8 cellular contexts compared by ENCODE assay signal in the genomic region with DNA sequence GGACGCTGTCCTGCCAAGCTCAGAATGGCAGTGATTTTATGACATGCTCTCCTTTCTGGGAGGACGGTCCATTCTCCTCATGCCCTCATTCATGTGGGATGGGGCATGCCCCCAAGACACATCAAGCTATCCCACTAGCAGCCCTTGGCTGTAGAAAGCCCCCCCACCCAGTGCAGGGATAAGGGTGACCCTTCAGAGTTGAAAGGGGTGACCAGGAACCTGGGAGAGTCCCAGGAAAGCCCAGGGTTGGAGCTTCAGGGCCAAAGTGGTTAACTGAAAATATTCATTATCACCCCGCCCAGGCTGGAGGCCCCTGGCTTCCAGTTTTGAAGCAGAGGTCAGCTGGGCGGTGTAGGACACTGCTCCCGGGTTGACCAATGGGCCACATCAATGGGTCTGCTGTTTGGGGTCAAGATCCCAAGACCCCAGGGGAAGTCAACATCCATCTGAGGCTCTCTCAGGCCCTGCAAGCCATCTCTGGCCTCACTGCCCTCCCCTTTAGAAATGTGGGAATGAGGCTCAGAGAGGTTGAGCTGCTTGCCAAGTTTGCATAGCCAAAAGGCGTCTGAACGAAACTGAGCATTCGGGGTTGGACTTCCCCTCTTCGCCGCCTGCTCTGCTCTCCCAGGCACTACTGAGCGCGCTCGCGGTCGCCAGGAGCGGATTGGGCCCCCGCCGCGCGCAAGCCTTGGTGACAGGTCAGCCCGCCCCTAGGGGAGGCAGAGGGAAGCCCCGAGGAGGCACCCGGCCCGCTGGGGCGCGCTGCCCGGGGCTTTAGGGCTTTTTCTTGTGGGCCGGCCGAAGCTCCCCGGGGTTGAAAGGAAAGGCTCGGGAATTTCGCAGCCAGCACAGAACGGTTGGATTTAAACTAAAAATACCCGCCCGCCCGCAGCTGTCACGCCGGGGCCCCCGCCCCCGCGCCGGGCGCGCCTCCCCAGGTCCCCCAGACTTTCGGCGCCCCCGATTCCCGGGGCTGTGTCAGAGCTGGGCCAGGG. TPM values are rescaled to one million over a fixed set of nuclear protein-coding genes. Genes with fewer than 3 reads are reported as not detected.
DNase-seq lines count a peak whose midpoint lies in the region; ATAC-seq and TF ChIP-seq lines count a peak whose summit lies in the region.

No MANE protein-coding gene starts in this region.

- peak overlapping the region; percentile 10 for H2AFZ ChIP-seq in trophoblast cell (ENCODE audit: insufficient read depth, low read length, poor library complexity)

- peak; percentile 85 for ATAC-seq in CD4-positive, alpha-beta T cell (ENCODE audit: poor library complexity)
- ATAC-seq in GM19351 (IDR thresholded peaks at IDR 0.05; ENCODE audit: unreplicated experiment), result peak; percentile 75
- ATAC-seq in HG03469 (IDR thresholded peaks at IDR 0.05; ENCODE audit: unreplicated experiment), result peak; percentile 57

- no peak overlapping the region for H3K14ac ChIP-seq in trophoblast cell (ENCODE audit: low read length)

- no peak overlapping the region for H4K8ac ChIP-seq in trophoblast cell (ENCODE audit: low read depth, low read length)

- peaks cover 79% of the 10 kb centered on the region for H3K4me1 Mint-ChIP-seq in CD4-positive, alpha-beta T cell (ENCODE audit: low read depth)
- peaks cover 14% of the 10 kb centered on the region for H3K4me1 Mint-ChIP-seq in type B pancreatic cell (ENCODE audit: unreplicated experiment)

- H3K4ac ChIP-seq in trophoblast cell (ENCODE audit: low read depth, low read length), result no peak overlapping the region

- CTCF ChIA-PET in CD4-positive, alpha-beta T cell (lab: Charles Lee), result interaction anchor here (0.7 to 3.2 kb wide), 11 partner anchors 12 to 73 kb away, joined by 3 to 20 read pairs (median 5); no protein-coding TSS in a partner anchor

- H3K27me3 Mint-ChIP-seq in CD4-positive, alpha-beta T cell, result no peaks in the 10 kb centered on the region
- H3K27me3 Mint-ChIP-seq in type B pancreatic cell, result peaks cover 47% of the 10 kb centered on the region

- no peaks in the 10 kb centered on the region for H3K36me3 ChIP-seq in Peyer's patch
- no peaks in the 10 kb centered on the region for H3K36me3 ChIP-seq in trophoblast cell (ENCODE audit: control insufficient read depth in 1 of 2, insufficient read depth in 2 of 2, low read length in 2 of 2)

- H3K4me3 Mint-ChIP-seq in CD4-positive, alpha-beta T cell, result peak overlapping the region; percentile 87
- H3K4me3 Mint-ChIP-seq in type B pancreatic cell, result peak overlapping the region; percentile 82

- H2BK12ac ChIP-seq in trophoblast cell (ENCODE audit: low read length), result no peak overlapping the region

- H3K9me3 ChIP-seq in CD4-positive, alpha-beta T cell (ENCODE audit: control insufficient read depth, low read length), result no peaks in the 10 kb centered on the region
- H3K9me3 ChIP-seq in Peyer's patch, result no peaks in the 10 kb centered on the region
- no peaks in the 10 kb centered on the region for H3K9me3 ChIP-seq in trophoblast cell (ENCODE audit: insufficient read depth, low read depth, low read length)

- H3K79me2 ChIP-seq in trophoblast cell (ENCODE audit: control insufficient read depth, insufficient read depth, low read length, poor library complexity), result peaks cover 2% of the 10 kb centered on the region

- peak; percentile 64 for TF ChIP-seq CTCF in CD4-positive, alpha-beta T cell (IDR thresholded peaks at IDR 0.05)
- TF ChIP-seq CTCF in Peyer's patch (IDR thresholded peaks at IDR 0.05) (peak; percentile 43 to 60 (median 48)), type B pancreatic cell (conservative IDR thresholded peaks at IDR 0.05) (peak; percentile 63)

- H3K9me3 Mint-ChIP-seq in CD4-positive, alpha-beta T cell, result no peaks in the 10 kb centered on the region
- H3K9me3 Mint-ChIP-seq in type B pancreatic cell, result no peaks in the 10 kb centered on the region

- H3K27ac Mint-ChIP-seq in CD4-positive, alpha-beta T cell, result peak overlapping the region; percentile 84
- no peak overlapping the region for H3K27ac Mint-ChIP-seq in type B pancreatic cell

- H3K4me1 ChIP-seq in Peyer's patch, result peaks cover 14 to 57% (median 34%) of the 10 kb centered on the region in 4 donors
- H3K4me1 ChIP-seq in trophoblast cell (ENCODE audit: control insufficient read depth in 1 of 2, insufficient read depth in 2 of 2, low read length in 2 of 2), result peaks cover 18 to 19% of the 10 kb centered on the region in 2 experiments

- peaks cover 6% of the 10 kb centered on the region for H3K79me1 ChIP-seq in trophoblast cell (ENCODE audit: low read length)

- no peaks in the 10 kb centered on the region for H3K27me3 ChIP-seq in CD4-positive, alpha-beta T cell (ENCODE audit: control insufficient read depth, insufficient read depth, low read length)
- H3K27me3 ChIP-seq in Peyer's patch (no peaks in the 10 kb centered on the region), trophoblast cell (ENCODE audit: insufficient read depth, low read length) (no peaks in the 10 kb centered on the region)

- H4K91ac ChIP-seq in trophoblast cell (ENCODE audit: low read depth, low read length), result no peak overlapping the region

- H3K4me2 ChIP-seq in trophoblast cell (ENCODE audit: low read length), result peak overlapping the region; percentile 65

- no peak overlapping the region for H2BK120ac ChIP-seq in trophoblast cell (ENCODE audit: insufficient read depth, low read length, poor library complexity)

- WGBS in trophoblast cell (ENCODE audit: extremely low coverage, insufficient coverage, insufficient read length), result no CpG with 5 or more reads among the region's 48 CpGs

- POLR2A ChIA-PET in CD4-positive, alpha-beta T cell (lab: Charles Lee), result interaction anchor here (0.6 to 3.3 kb wide), 18 partner anchors 8 to 73 kb away, joined by 3 to 65 read pairs (median 4); a partner anchor contains a TSS

- H3K27ac ChIP-seq in CD4-positive, alpha-beta T cell (ENCODE audit: low read depth, low read length), result peak overlapping the region; percentile 64
- H3K27ac ChIP-seq in Peyer's patch, result peak overlapping the region; percentile 83 to 93 (median 84)
- H3K27ac ChIP-seq in trophoblast cell (ENCODE audit: low read depth, low read length), result no peak overlapping the region

- H3K9ac ChIP-seq in trophoblast cell (ENCODE audit: low read length), result no peak overlapping the region

- peak; percentile 64 to 84 (median 72) for DNase-seq in CD4-positive, alpha-beta T cell
- DNase-seq in Peyer's patch (peak; percentile 71 to 91 (median 90)), globus pallidus (ENCODE audit: low spot score) (peak; percentile 69), trophoblast cell (peak; percentile 72 to 78), type B pancreatic cell (ENCODE audit: extremely low spot score, unreplicated experiment) (no peak)
- DNase-seq in activated effector memory CD4-positive, alpha-beta T cell treated with Interleukin-2 at 50 U/mL for 16 hours, result peak; percentile 73

- H4K12ac ChIP-seq in trophoblast cell (ENCODE audit: low read depth, low read length), result no peak overlapping the region

- no peak overlapping the region for H3K18ac ChIP-seq in trophoblast cell (ENCODE audit: low read length)

- no peak overlapping the region for H3K23ac ChIP-seq in trophoblast cell (ENCODE audit: low read length)

- H3K36me3 Mint-ChIP-seq in CD4-positive, alpha-beta T cell (ENCODE audit: low read depth), result peaks cover 7% of the 10 kb centered on the region
- no peaks in the 10 kb centered on the region for H3K36me3 Mint-ChIP-seq in type B pancreatic cell

- H3K4me3 ChIP-seq in Peyer's patch (peak overlapping the region; percentile 78 to 86 (median 80)), trophoblast cell (ENCODE audit: low read depth, low read length) (peak overlapping the region; percentile 47)

- H2AK5ac ChIP-seq in trophoblast cell (ENCODE audit: low read length), result no peak overlapping the region

- no peak for TF ChIP-seq POLR2A in Peyer's patch (IDR thresholded peaks at IDR 0.05)

- intact Hi-C loops in CD4-positive, alpha-beta T cell (cut with DNase I, micrococcal nuclease), result loop anchor here (1.0 to 5.0 kb wide), 5 partner anchors 11 to 521 kb away; a partner anchor contains a TSS

- no peak overlapping the region for H2BK5ac ChIP-seq in trophoblast cell (ENCODE audit: low read depth, low read length, poor library complexity)

RNA-seq across cellular contexts. Expression of a gene that starts 0.6 kb away (rescaled TPM):
- 10 to 100 TPM; 29.4 to 31.4 TPM for total RNA-seq in CD4-positive, alpha-beta T cell
- total RNA-seq in Peyer's patch (10 to 100 TPM in 3 of 4 donors, 1 to 10 TPM in 1; 7.2 to 35.5 (median 13.1) TPM), type B pancreatic cell (ENCODE audit: low replicate concordance) (0.65 and 2.9 TPM in 2 replicates)
- polyA plus RNA-seq in trophoblast cell (2013), result 0.81 and 0.86 TPM in 2 replicates

RNA-seq across cellular contexts. Expression of a gene that starts 19.0 kb away (rescaled TPM):
- total RNA-seq in CD4-positive, alpha-beta T cell, result 10 to 100 TPM; 11.3 to 11.9 TPM
- total RNA-seq in Peyer's patch, result 10 to 100 TPM; 24.8 to 42.7 (median 29.5) TPM
- polyA plus RNA-seq in trophoblast cell (2013), result 44.9 and 47.3 TPM in 2 replicates
- total RNA-seq in type B pancreatic cell (ENCODE audit: low replicate concordance), result 48.8 and 59.4 TPM in 2 replicates
